ENCODE assay signal across 2 cellular contexts in genomic region chr17:62049299-62049698, GRCh38.
TF ChIP-seq lines count a peak whose summit lies in the region.

No MANE protein-coding gene starts in this region.

TF ChIP-seq in HepG2, 621 proteins besides CTCF, POLR2A, EP300 and RAD21 (continues in another document):
- no peak for TF ChIP-seq ZNF317 (CRISPR knock-in tag; IDR thresholded peaks at IDR 0.05)
- TF ChIP-seq SNAPC5 (CRISPR knock-in tag; IDR thresholded peaks at IDR 0.05; ENCODE audit: borderline replicate concordance) = no peak
- no peak for TF ChIP-seq SIX4 (CRISPR knock-in tag; IDR thresholded peaks at IDR 0.05)
- no peak; the same call in 1 of the 2 replicates for TF ChIP-seq ZBTB40 (IDR thresholded peaks at IDR 0.05)
- peak; percentile 52; the same call in 1 of the 2 replicates for TF ChIP-seq ZBTB40 (CRISPR knock-in tag; IDR thresholded peaks at IDR 0.05)
- TF ChIP-seq ZFP36L2 (CRISPR knock-in tag; IDR thresholded peaks at IDR 0.05) = no peak
- TF ChIP-seq SAFB2 (CRISPR knock-in tag; IDR thresholded peaks at IDR 0.05; ENCODE audit: borderline replicate concordance, low read depth) = no peak

TF ChIP-seq in K562, 482 proteins besides CTCF, POLR2A, EP300 and RAD21:
- peak; percentile 80 for TF ChIP-seq ZBTB40 (IDR thresholded peaks at IDR 0.05)
- peak; percentile 70; the same call in 1 of the 2 replicates for TF ChIP-seq ZBTB40 (CRISPR knock-in tag; IDR thresholded peaks at IDR 0.05)
- TF ChIP-seq SAP30 (IDR thresholded peaks at IDR 0.05; ENCODE audit: borderline replicate concordance, insufficient read depth, low read depth, low read length, poor library complexity, severe bottlenecking) = no peak
